Comparison of ENCODE assay signal across 16 cellular contexts in genomic region chr5:38600334-38601045, GRCh38. TPM values are rescaled to one million over a fixed set of nuclear protein-coding genes. Genes with fewer than 3 reads are reported as not detected.
DNase-seq lines count a peak whose midpoint lies in the region; ATAC-seq and TF ChIP-seq lines count a peak whose summit lies in the region.
"Had no signal": no experiment of that assay in that cellular context is flagged by ENCODE, and none has a peak within 500 bp of the region (broad histone marks: within the 10 kb centered on the region; RNA-seq: fewer than 3 reads in every experiment).

No MANE protein-coding gene starts in this region.

- RAD21 ChIA-PET in HCT116 (lab: Charles Lee; ENCODE audit: low non-redundant PET in 1 of 2, low total read pairs in 2 of 2, uncharacterized antibody in 2 of 2, unreplicated experiment in 2 of 2), result no interaction called here

- no peak overlapping the region for H3K9ac ChIP-seq in HCT116 (ENCODE audit: low read length)

- H3K9me3 ChIP-seq in HCT116 (ENCODE audit: control insufficient read depth in 1 of 2, insufficient read depth in 1 of 2, low read depth in 1 of 2, low read length in 2 of 2) (no peaks in the 10 kb centered on the region), HAP-1 (no peaks in the 10 kb centered on the region)
- H3K9me3 ChIP-seq: body of pancreas, left lung, upper lobe of left lung had no signal

- TF ChIP-seq RAD21 in HCT116 (IDR thresholded peaks at IDR 0.05; ENCODE audit: low read depth), result no peak

- no peak overlapping the region for H2AFZ ChIP-seq in HCT116 (ENCODE audit: low read depth, low read length, poor library complexity, severe bottlenecking)

- H3K9me2 ChIP-seq in HCT116 (ENCODE audit: insufficient read depth), result no peaks in the 10 kb centered on the region

- no peak overlapping the region for H3K4me3 ChIP-seq in HCT116 (replicated peaks in 1 of 2; ENCODE audit: low read depth in 1 of 2, low read length in 2 of 2)
- no peak overlapping the region for H3K4me3 ChIP-seq in skeletal muscle cell (ENCODE audit: low read depth, low read length)
- no peak overlapping the region for H3K4me3 ChIP-seq in HAP-1
- H3K4me3 ChIP-seq: body of pancreas, left lung, upper lobe of left lung had no signal

- no peak for TF ChIP-seq CTCF in HCT116 (IDR thresholded peaks at IDR 0.05 in 2 of 3, conservative IDR thresholded peaks at IDR 0.05 in 1 of 3; ENCODE audit: borderline replicate concordance in 1 of 3, insufficient read depth in 1 of 3, low read depth in 2 of 3, low read length in 2 of 3)

- no peaks in the 10 kb centered on the region for H3K27me3 ChIP-seq in HCT116 (ENCODE audit: insufficient read depth, low read length)
- H3K27me3 ChIP-seq in HAP-1 (ENCODE audit: low read depth), result no peaks in the 10 kb centered on the region; the same call in 1 of the 2 replicates
- H3K27me3 ChIP-seq: body of pancreas, left lung, upper lobe of left lung had no signal

- DNase-seq in HCT116 (ENCODE audit: low read depth, low spot score), result no peak
- peak; percentile 74 for DNase-seq in NOMO-1 treated with dmso at 0.1 percent for 144 hours (lab: John Stamatoyannopoulos, UW; ENCODE audit: unreplicated experiment)
- peak; percentile 67 for DNase-seq in skeletal muscle cell (ENCODE audit: low read depth)
- DNase-seq in D341Med (ENCODE audit: low spot score), result no peak
- DNase-seq in HAP-1 (ENCODE audit: low spot score in 2 of 2), result no peak
- no peak for DNase-seq in NAMALWA (ENCODE audit: low spot score)
- DNase-seq: body of pancreas; CD8-positive, alpha-beta memory T cell; left lung; NCI-H1436 treated with DMSO at 0.1 percent for 48 hours; NCI-H510A; SHP77; stimulated activated CD4-positive, alpha-beta T cell treated with anti-CD3 and anti-CD28 coated beads, Interleukin-2, amount 100 ng/mL, for 48 hours; upper lobe of left lung had no signal

- POLR2A ChIA-PET in HCT116 (lab: Charles Lee), result no interaction called here

- TF ChIP-seq POLR2A in HCT116 (IDR thresholded peaks at IDR 0.05; ENCODE audit: borderline replicate concordance, extremely low read depth, insufficient read depth, insufficient read length), result no peak

- H3K79me2 ChIP-seq in HCT116 (ENCODE audit: insufficient read depth, low read length), result no peaks in the 10 kb centered on the region

- CTCF ChIA-PET in HCT116 (lab: Charles Lee), result no interaction called here

- H3K27ac ChIP-seq in HCT116 (ENCODE audit: low read depth, low read length), result no peak overlapping the region
- H3K27ac ChIP-seq: left lung had no signal

- no peaks in the 10 kb centered on the region for H4K20me1 ChIP-seq in HCT116 (ENCODE audit: insufficient read depth)

- H3K4me2 ChIP-seq in HCT116 (ENCODE audit: low read length), result 0 out of 2 replicates have a peak overlapping the region, but pooled peaks have one; percentile 0

- H3K4me1 ChIP-seq in HCT116 (ENCODE audit: control insufficient read depth in 1 of 2, insufficient read depth in 2 of 2, low read length in 2 of 2), result peaks cover 24 to 62% of the 10 kb centered on the region in 2 experiments
- no peaks in the 10 kb centered on the region for H3K4me1 ChIP-seq in HAP-1

- in situ Hi-C loops in HAP-1 (cut with MboI; ENCODE audit: low sequenced_read_pairs), result no loop called here

- ATAC-seq in HCT116, result no peak
- peak; percentile 49 for ATAC-seq in esophagus mucosa
- ATAC-seq: body of pancreas, HepG2 had no signal

- no TSS peak for BruUV-seq in HCT116 (replicated peaks; lab: Mats Ljungman, UMichigan)

- no peaks in the 10 kb centered on the region for H3K36me3 ChIP-seq in HCT116 (ENCODE audit: control insufficient read depth in 1 of 2, insufficient read depth in 2 of 2, low read length in 2 of 2)
- no peaks in the 10 kb centered on the region for H3K36me3 ChIP-seq in HAP-1 (replicated peaks)
- H3K36me3 ChIP-seq: left lung, upper lobe of left lung had no signal

- intact Hi-C loops in HCT116 (cut with micrococcal nuclease), result no loop called here

TF ChIP-seq in HCT116, 20 proteins besides CTCF, POLR2A, EP300 and RAD21:
- no peak for TF ChIP-seq EZH2phosphoT487 (IDR thresholded peaks at IDR 0.05; ENCODE audit: borderline replicate concordance)
- TF ChIP-seq CEBPB (IDR thresholded peaks at IDR 0.05; ENCODE audit: low read depth), result peak; percentile 23; the same call in 1 of the 2 replicates

RNA-seq across cellular contexts. Expression of gene LIFR, which starts 44.0 kb away (rescaled TPM):
- total RNA-seq in HCT116 (2021; ENCODE audit: unreplicated experiment) (10.6 TPM), esophagus mucosa (6.9 TPM)
- 1.4 and 2.1 TPM in 2 replicates for polyA plus RNA-seq in HCT116 (2012)
- total RNA-seq: CD8-positive, alpha-beta memory T cell had no signal
- polyA plus RNA-seq: CD8-positive, alpha-beta memory T cell had no signal

Comparison
In these comparisons a context has a peak if more than half of its experiments do, and no peak if none do; other contexts are left out.
1. DNase-seq: peak in NOMO-1 treated with dmso at 0.1 percent for 144 hours (single experiment) and skeletal muscle cell (single experiment); none in HCT116 (single experiment), D341Med (single experiment), HAP-1 (0 of 2) and NAMALWA (single experiment).